Comparison of ENCODE assay signal across 2 cellular contexts in genomic region chr7:24494832-24495231, GRCh38.
TF ChIP-seq lines count a peak whose summit lies in the region.

No MANE protein-coding gene starts in this region.

TF ChIP-seq in GM12891, 5 proteins besides CTCF, POLR2A, EP300 and RAD21:
- TF ChIP-seq PAX5 (IDR thresholded peaks at IDR 0.05; ENCODE audit: insufficient read depth, low read length, severe bottlenecking) (no peak), SPI1 (IDR thresholded peaks at IDR 0.05; ENCODE audit: low read depth, low read length) (no peak), POLR2AphosphoS5 (IDR thresholded peaks at IDR 0.05; ENCODE audit: low read depth, low read length) (no peak), TAF1 (IDR thresholded peaks at IDR 0.05; ENCODE audit: low read depth, low read length) (no peak), POU2F2 (IDR thresholded peaks at IDR 0.05; ENCODE audit: low read depth, low read length) (no peak)

TF ChIP-seq in H1, 55 proteins besides CTCF, POLR2A, EP300 and RAD21:
- TF ChIP-seq KDM4A (IDR thresholded peaks at IDR 0.05; ENCODE audit: low read depth, low read length, severe bottlenecking) (no peak), HDAC6 (IDR thresholded peaks at IDR 0.05; ENCODE audit: low read depth, low read length) (no peak), SUZ12 (IDR thresholded peaks at IDR 0.05; ENCODE audit: low read length) (no peak), BACH1 (IDR thresholded peaks at IDR 0.05; ENCODE audit: low read length) (no peak), FOSL1 (IDR thresholded peaks at IDR 0.05; ENCODE audit: insufficient read depth, low read depth, low read length) (no peak), POU5F1 (IDR thresholded peaks at IDR 0.05; ENCODE audit: low read depth, low read length) (no peak), RNF2 (IDR thresholded peaks at IDR 0.05; ENCODE audit: borderline replicate concordance, low read depth, low read length, missing control alignments, poor library complexity, severe bottlenecking) (no peak), CTBP2 (IDR thresholded peaks at IDR 0.05; ENCODE audit: borderline replicate concordance, insufficient read depth, insufficient read length, low read length) (no peak), PHF8 (conservative IDR thresholded peaks at IDR 0.05; ENCODE audit: low read depth, low read length) (no peak), TBP (IDR thresholded peaks at IDR 0.05; ENCODE audit: low read depth, low read length) (no peak)
